In the genomic region with DNA sequence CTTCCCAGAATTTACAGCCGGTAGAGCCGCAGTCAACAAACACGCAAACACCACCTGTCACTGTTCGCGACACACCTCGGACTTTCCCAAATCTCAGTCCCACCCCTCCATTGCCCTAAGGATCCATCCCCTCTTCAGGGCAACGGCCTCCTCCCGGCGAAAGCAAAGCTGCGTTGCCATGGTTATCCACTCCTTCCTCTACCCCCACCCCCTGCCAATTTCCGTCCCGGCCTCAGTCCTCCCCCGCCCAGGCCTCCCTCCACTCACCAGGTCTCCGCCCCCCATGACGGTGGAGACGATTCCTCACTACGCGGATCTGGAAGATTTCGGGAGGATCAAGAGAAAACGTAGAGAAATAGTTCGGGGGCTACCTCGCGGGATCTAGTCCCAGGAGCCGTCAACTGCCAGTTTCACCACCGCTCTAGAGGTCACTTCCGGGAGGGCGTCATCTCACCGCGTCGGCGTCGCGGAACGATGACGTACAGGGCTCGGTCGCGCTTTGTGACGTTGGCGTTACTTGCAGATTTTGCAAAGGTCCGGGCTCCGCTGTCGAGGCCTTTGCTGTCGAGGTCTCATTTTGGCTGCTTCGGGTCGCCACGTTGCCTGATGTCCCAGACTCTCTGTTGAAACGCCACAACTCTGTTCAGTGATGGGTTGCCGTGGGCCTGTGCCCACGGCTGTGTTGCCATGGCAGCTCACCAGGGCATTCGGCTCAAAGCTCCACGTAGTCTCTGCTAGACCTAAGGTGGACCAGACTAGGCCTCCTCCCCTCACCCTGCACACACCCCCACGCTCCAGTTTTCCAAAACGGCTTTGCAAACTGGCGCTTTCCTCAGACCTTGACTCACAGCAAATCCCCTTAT, we compare ENCODE assay signal across 8 cellular contexts. TPM values are rescaled to one million over a fixed set of nuclear protein-coding genes. Genes with fewer than 3 reads are reported as not detected.
DNase-seq lines count a peak whose midpoint lies in the region; ATAC-seq and TF ChIP-seq lines count a peak whose summit lies in the region.

A gene (minus strand): TSS at position 423 of the 863 bp plus-strand sequence. CDS start 138 bp downstream, at position 285.

- H3K36me3 ChIP-seq in ES-I3 (ENCODE audit: insufficient read depth, low read length): peaks cover 5% of the 10 kb centered on the region; the same call in 1 of the 2 replicates
- peaks cover 14 to 17% of the 10 kb centered on the region in 2 experiments for H3K36me3 ChIP-seq in HEK293 (ENCODE audit: control insufficient read depth in 2 of 2, insufficient read depth in 1 of 2, low read length in 2 of 2)
- H3K36me3 ChIP-seq in gastroesophageal sphincter: peaks cover 0 to 20% of the 10 kb centered on the region in 2 donors
- peaks cover 19% of the 10 kb centered on the region for H3K36me3 ChIP-seq in neutrophil

- WGBS in gastroesophageal sphincter (ENCODE audit: low coverage in 1 of 2), 2 donors: 2% methylated on average over 13 to 15 of the region's 55 CpGs

- DNase-seq in NB4 (ENCODE audit: low read depth) (peak; percentile 97), SK-N-DZ (ENCODE audit: low spot score) (peak; percentile 94)
- peak; percentile 95 for DNase-seq in activated naive CD4-positive, alpha-beta T cell treated with anti-CD3 and anti-CD28 coated beads for 36 hours

- intact Hi-C loops in activated naive CD4-positive, alpha-beta T cell treated with anti-CD3 and anti-CD28 coated beads for 36 hours (cut with micrococcal nuclease): loop anchor here (1.0 kb wide), 2 partner anchors 28 to 44 kb away; a partner anchor contains a TSS

- peak within 1 kb of the TSS; percentile 94 for H3K27ac ChIP-seq in HEK293 (ENCODE audit: extremely low read depth, low read depth, low read length)
- peak within 1 kb of the TSS; percentile 96 to 98 (median 96) for H3K27ac ChIP-seq in gastroesophageal sphincter
- peak within 1 kb of the TSS; percentile 95 for H3K27ac ChIP-seq in neutrophil

- TF ChIP-seq EP300 in gastroesophageal sphincter (IDR thresholded peaks at IDR 0.05): no peak

- H3K4me1 Mint-ChIP-seq in activated naive CD4-positive, alpha-beta T cell treated with anti-CD3 and anti-CD28 coated beads for 36 hours (ENCODE audit: low read depth): peaks cover 29% of the 10 kb centered on the region

- H3K4me1 ChIP-seq in ES-I3 (ENCODE audit: insufficient read depth, low read length) (no peaks in the 10 kb centered on the region), HEK293 (ENCODE audit: control insufficient read depth, insufficient read depth, low read length) (no peaks in the 10 kb centered on the region), gastroesophageal sphincter (peaks cover 0 to 32% (median 10%) of the 10 kb centered on the region in 3 donors), neutrophil (ENCODE audit: control insufficient read depth in 1 of 2, insufficient read depth in 1 of 2, low read depth in 1 of 2, low read length in 1 of 2) (peaks cover 15 to 21% of the 10 kb centered on the region in 2 experiments)

- H3K9me3 Mint-ChIP-seq in activated naive CD4-positive, alpha-beta T cell treated with anti-CD3 and anti-CD28 coated beads for 36 hours: no peaks in the 10 kb centered on the region

- no peaks in the 10 kb centered on the region for H3K27me3 Mint-ChIP-seq in activated naive CD4-positive, alpha-beta T cell treated with anti-CD3 and anti-CD28 coated beads for 36 hours (ENCODE audit: low read depth)

- peak within 1 kb of the TSS; percentile 88 for H3K9ac ChIP-seq in ES-I3 (ENCODE audit: low read depth, low read length)

- peaks cover 7% of the 10 kb centered on the region for H3K36me3 Mint-ChIP-seq in activated naive CD4-positive, alpha-beta T cell treated with anti-CD3 and anti-CD28 coated beads for 36 hours (ENCODE audit: low read depth)

- H3K9me3 ChIP-seq in ES-I3 (ENCODE audit: control insufficient read depth, insufficient read depth, low read length) (no peaks in the 10 kb centered on the region), HEK293 (ENCODE audit: control insufficient read depth, insufficient read depth, low read depth, low read length) (no peaks in the 10 kb centered on the region), gastroesophageal sphincter (no peaks in the 10 kb centered on the region), neutrophil (no peaks in the 10 kb centered on the region)

- H3K27ac Mint-ChIP-seq in activated naive CD4-positive, alpha-beta T cell treated with anti-CD3 and anti-CD28 coated beads for 36 hours: peak within 1 kb of the TSS; percentile 99

- TF ChIP-seq POLR2A in NB4 (IDR thresholded peaks at IDR 0.05; ENCODE audit: extremely low read depth, insufficient read length): peak; percentile 97
- TF ChIP-seq POLR2A in gastroesophageal sphincter (IDR thresholded peaks at IDR 0.05): peak; percentile 61 to 83

- H3K4me3 ChIP-seq in HEK293 (ENCODE audit: low read depth, low read length) (peak within 1 kb of the TSS; percentile 80), NB4 (ENCODE audit: low read depth, low read length) (peak within 1 kb of the TSS; percentile 100), gastroesophageal sphincter (peak within 1 kb of the TSS; percentile 93 to 97), neutrophil (ENCODE audit: low read depth in 1 of 2, low read length in 1 of 2) (peak within 1 kb of the TSS; percentile 85 to 86)

- CTCF ChIA-PET in HEK293 (lab: Yijun Ruan, JAX): interaction anchor here (0.6 to 0.9 kb wide), 3 partner anchors 48 to 328 kb away, joined by 3 to 4 read pairs (median 3); no protein-coding TSS in a partner anchor
- CTCF ChIA-PET in activated naive CD4-positive, alpha-beta T cell treated with anti-CD3 and anti-CD28 coated beads for 36 hours (lab: Charles Lee): no interaction called here

- H3K4me3 Mint-ChIP-seq in activated naive CD4-positive, alpha-beta T cell treated with anti-CD3 and anti-CD28 coated beads for 36 hours: peak within 1 kb of the TSS; percentile 91

- H3K27me3 ChIP-seq in gastroesophageal sphincter: no peaks in the 10 kb centered on the region
- peaks cover under 1% of the 10 kb centered on the region for H3K27me3 ChIP-seq in neutrophil

- ATAC-seq in gastroesophageal sphincter: peak; percentile 94

- TF ChIP-seq CTCF in HEK293 (tag by site-specific recombination; IDR thresholded peaks at IDR 0.05): no peak
- no peak for TF ChIP-seq CTCF in NB4 (IDR thresholded peaks at IDR 0.05; ENCODE audit: low read depth, low read length)
- TF ChIP-seq CTCF in gastroesophageal sphincter (IDR thresholded peaks at IDR 0.05): peak in 1 of 4 experiments; percentile 5
- peak; percentile 44 for TF ChIP-seq CTCF in neutrophil (IDR thresholded peaks at IDR 0.05)
- no peak for TF ChIP-seq CTCF in subcutaneous adipose tissue (IDR thresholded peaks at IDR 0.05; ENCODE audit: low read depth)

- POLR2A ChIA-PET in HEK293 (lab: Yijun Ruan, JAX): interaction anchor here (0.6 to 1.9 kb wide), 7 partner anchors 9 to 328 kb away, joined by 3 to 12 read pairs (median 9); a partner anchor contains a TSS

TF ChIP-seq in HEK293, 187 proteins besides CTCF, POLR2A, EP300 and RAD21 (continues in another document):
- TF ChIP-seq ZNF23 (tag by site-specific recombination; IDR thresholded peaks at IDR 0.05; ENCODE audit: borderline replicate concordance) (no peak), GLI2 (tag by site-specific recombination; IDR thresholded peaks at IDR 0.05; ENCODE audit: borderline replicate concordance, low read depth) (no peak), ZNF292 (tag by site-specific recombination; IDR thresholded peaks at IDR 0.05; ENCODE audit: borderline replicate concordance, low read depth) (no peak), ZNF776 (tag by site-specific recombination; IDR thresholded peaks at IDR 0.05; ENCODE audit: borderline replicate concordance) (no peak), ZNF37A (tag by site-specific recombination; IDR thresholded peaks at IDR 0.05) (no peak), REPIN1 (tag by site-specific recombination; IDR thresholded peaks at IDR 0.05; ENCODE audit: low read depth) (no peak), ZNF48 (tag by site-specific recombination; IDR thresholded peaks at IDR 0.05) (no peak), ZNF112 (tag by site-specific recombination; IDR thresholded peaks at IDR 0.05) (no peak), ZNF670 (tag by site-specific recombination; IDR thresholded peaks at IDR 0.05; ENCODE audit: low read depth) (no peak)
- TF ChIP-seq, protein P1, sequence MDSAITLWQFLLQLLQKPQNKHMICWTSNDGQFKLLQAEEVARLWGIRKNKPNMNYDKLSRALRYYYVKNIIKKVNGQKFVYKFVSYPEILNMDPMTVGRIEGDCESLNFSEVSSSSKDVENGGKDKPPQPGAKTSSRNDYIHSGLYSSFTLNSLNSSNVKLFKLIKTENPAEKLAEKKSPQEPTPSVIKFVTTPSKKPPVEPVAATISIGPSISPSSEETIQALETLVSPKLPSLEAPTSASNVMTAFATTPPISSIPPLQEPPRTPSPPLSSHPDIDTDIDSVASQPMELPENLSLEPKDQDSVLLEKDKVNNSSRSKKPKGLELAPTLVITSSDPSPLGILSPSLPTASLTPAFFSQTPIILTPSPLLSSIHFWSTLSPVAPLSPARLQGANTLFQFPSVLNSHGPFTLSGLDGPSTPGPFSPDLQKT (IDR thresholded peaks at IDR 0.05; ENCODE audit: borderline replicate concordance, low read depth, low read length): no peak; the same call in 1 of the 2 replicates
- TF ChIP-seq, protein P2, sequence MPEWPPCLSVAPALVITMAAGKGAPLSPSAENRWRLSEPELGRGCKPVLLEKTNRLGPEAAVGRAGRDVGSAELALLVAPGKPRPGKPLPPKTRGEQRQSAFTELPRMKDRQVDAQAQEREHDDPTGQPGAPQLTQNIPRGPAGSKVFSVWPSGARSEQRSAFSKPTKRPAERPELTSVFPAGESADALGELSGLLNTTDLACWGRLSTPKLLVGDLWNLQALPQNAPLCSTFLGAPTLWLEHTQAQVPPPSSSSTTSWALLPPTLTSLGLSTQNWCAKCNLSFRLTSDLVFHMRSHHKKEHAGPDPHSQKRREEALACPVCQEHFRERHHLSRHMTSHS (tag by site-specific recombination; IDR thresholded peaks at IDR 0.05): no peak
- TF ChIP-seq, protein P3, sequence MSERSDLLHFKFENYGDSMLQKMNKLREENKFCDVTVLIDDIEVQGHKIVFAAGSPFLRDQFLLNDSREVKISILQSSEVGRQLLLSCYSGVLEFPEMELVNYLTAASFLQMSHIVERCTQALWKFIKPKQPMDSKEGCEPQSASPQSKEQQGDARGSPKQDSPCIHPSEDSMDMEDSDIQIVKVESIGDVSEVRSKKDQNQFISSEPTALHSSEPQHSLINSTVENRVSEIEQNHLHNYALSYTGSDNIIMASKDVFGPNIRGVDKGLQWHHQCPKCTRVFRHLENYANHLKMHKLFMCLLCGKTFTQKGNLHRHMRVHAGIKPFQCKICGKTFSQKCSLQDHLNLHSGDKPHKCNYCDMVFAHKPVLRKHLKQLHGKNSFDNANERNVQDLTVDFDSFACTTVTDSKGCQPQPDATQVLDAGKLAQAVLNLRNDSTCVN (tag by site-specific recombination; optimal IDR thresholded peaks at IDR 0.05): peak; percentile 28

RNA-seq across cellular contexts. Expression of the gene that starts here (rescaled TPM):
- 8.9 and 12.0 TPM in 2 replicates for polyA plus RNA-seq in SK-N-DZ (2014; cell fraction: cytosol; rRNA removed)
- polyA plus RNA-seq in SK-N-DZ (2014; cell fraction: nucleus; rRNA removed): 39.8 and 54.9 TPM in 2 replicates
- 10 to 100 TPM; 18.6 to 21.9 TPM for total RNA-seq in activated naive CD4-positive, alpha-beta T cell treated with anti-CD3 and anti-CD28 coated beads for 36 hours
- total RNA-seq in gastroesophageal sphincter (10 to 100 TPM; 13.6 to 35.0 (median 23.3) TPM), subcutaneous adipose tissue (10 to 100 TPM; 18.7 to 37.1 (median 25.7) TPM)

Comparison
In these comparisons a context has a peak if more than half of its experiments do, and no peak if none do; other contexts are left out.
1. Peak in every context shown above with its lines: DNase-seq, ATAC-seq, H3K4me3 ChIP-seq and H3K27ac ChIP-seq.